22 cellular contexts compared by ENCODE assay signal in genomic region chr12:132517013-132517739, GRCh38. TPM values are rescaled to one million over a fixed set of nuclear protein-coding genes. Genes with fewer than 3 reads are reported as not detected.
A peak's percentile ranks its signal among the peaks of the same experiment; 100 is the strongest.
DNase-seq lines count a peak whose midpoint lies in the region; ATAC-seq and TF ChIP-seq lines count a peak whose summit lies in the region.
"Had no signal": no experiment of that assay in that cellular context is flagged by ENCODE, and none has a peak within 500 bp of the region (broad histone marks: within the 10 kb centered on the region; RNA-seq: fewer than 3 reads in every experiment).

No MANE protein-coding gene starts in this region.

- no peak overlapping the region for H3K4me3 ChIP-seq in hepatocyte
- H3K4me3 ChIP-seq: coronary artery, HAP-1, left ventricle myocardium inferior, neural progenitor cell, psoas muscle had no signal

- H3K27ac ChIP-seq in hepatocyte, result peak overlapping the region; percentile 56
- H3K27ac ChIP-seq: coronary artery, left ventricle myocardium inferior, neural progenitor cell, psoas muscle had no signal

- ATAC-seq in stimulated activated naive CD8-positive, alpha-beta T cell treated with anti-CD3 and anti-CD28 coated beads, Interleukin-15, amount 100 ng/mL, for 72 hours, result no peak
- ATAC-seq in stimulated activated naive CD8-positive, alpha-beta T cell treated with anti-CD3 and anti-CD28 coated beads, Interleukin-15, Interleukin-2, amounts not matched to agents 100 U/mL and 50 U/mL, for 24 hours, result no peak
- ATAC-seq in GM18907 (IDR thresholded peaks at IDR 0.05; ENCODE audit: unreplicated experiment), result no peak
- ATAC-seq in HG03159 (IDR thresholded peaks at IDR 0.05; ENCODE audit: unreplicated experiment), result no peak
- ATAC-seq: psoas muscle had no signal

- H3K9me3 ChIP-seq in hepatocyte (ENCODE audit: low read depth), result no peaks in the 10 kb centered on the region
- H3K9me3 ChIP-seq: BE2C, psoas muscle had no signal

- peaks cover 15% of the 10 kb centered on the region for H3K79me2 ChIP-seq in hepatocyte

- peak overlapping the region; percentile 59 for H3K4me2 ChIP-seq in hepatocyte
- H3K4me2 ChIP-seq: neural progenitor cell had no signal

- H3K27me3 ChIP-seq in hepatocyte, result no peaks in the 10 kb centered on the region
- H3K27me3 ChIP-seq: BE2C, neural progenitor cell had no signal

- H3K4me3 Mint-ChIP-seq in stimulated activated naive CD8-positive, alpha-beta T cell treated with anti-CD3 and anti-CD28 coated beads, Interleukin-15, amount 100 ng/mL, for 72 hours, result no peak overlapping the region
- no peak overlapping the region for H3K4me3 Mint-ChIP-seq in nephron progenitor cell
- no peak overlapping the region for H3K4me3 Mint-ChIP-seq in activated T-cell treated with anti-CD3 and anti-CD28 coated beads, Interleukin-2, amount 50 U/mL, for 24 hours
- H3K4me3 Mint-ChIP-seq: neural progenitor cell had no signal

- no peak for TF ChIP-seq CTCF in hepatocyte (IDR thresholded peaks at IDR 0.05; ENCODE audit: poor library complexity)
- no peak for TF ChIP-seq CTCF in nephron progenitor cell (IDR thresholded peaks at IDR 0.05)

- no peaks in the 10 kb centered on the region for H3K27me3 Mint-ChIP-seq in stimulated activated naive CD8-positive, alpha-beta T cell treated with anti-CD3 and anti-CD28 coated beads, Interleukin-15, amount 100 ng/mL, for 72 hours
- H3K27me3 Mint-ChIP-seq in nephron progenitor cell (ENCODE audit: low read depth, poor library complexity), result peaks cover 2% of the 10 kb centered on the region
- no peaks in the 10 kb centered on the region for H3K27me3 Mint-ChIP-seq in activated T-cell treated with anti-CD3 and anti-CD28 coated beads, Interleukin-2, amount 50 U/mL, for 24 hours

- no peaks in the 10 kb centered on the region for H3K9me2 ChIP-seq in hepatocyte (replicated peaks; ENCODE audit: insufficient read depth)

- WGBS in hepatocyte (ENCODE audit: low lambda C conversion rate, missing lambda C conversion rate), result 64% methylated on average over 19 of the region's 19 CpGs

- peak overlapping the region; percentile 23 to 55 for H3K27ac Mint-ChIP-seq in stimulated activated naive CD8-positive, alpha-beta T cell treated with anti-CD3 and anti-CD28 coated beads, Interleukin-15, amount 100 ng/mL, for 72 hours
- H3K27ac Mint-ChIP-seq in nephron progenitor cell, result peak overlapping the region; percentile 87
- no peak overlapping the region for H3K27ac Mint-ChIP-seq in activated T-cell treated with anti-CD3 and anti-CD28 coated beads, Interleukin-2, amount 50 U/mL, for 24 hours
- H3K27ac Mint-ChIP-seq: neural progenitor cell had no signal

- H2AFZ ChIP-seq in hepatocyte, result no peak overlapping the region
- H2AFZ ChIP-seq: neural progenitor cell had no signal

- H3K4me1 Mint-ChIP-seq in stimulated activated naive CD8-positive, alpha-beta T cell treated with anti-CD3 and anti-CD28 coated beads, Interleukin-15, amount 100 ng/mL, for 72 hours, result peaks cover 38% of the 10 kb centered on the region
- peaks cover 30% of the 10 kb centered on the region for H3K4me1 Mint-ChIP-seq in nephron progenitor cell
- peaks cover 12% of the 10 kb centered on the region for H3K4me1 Mint-ChIP-seq in activated T-cell treated with anti-CD3 and anti-CD28 coated beads, Interleukin-2, amount 50 U/mL, for 24 hours (ENCODE audit: low read depth)

- H3K9me3 Mint-ChIP-seq in stimulated activated naive CD8-positive, alpha-beta T cell treated with anti-CD3 and anti-CD28 coated beads, Interleukin-15, amount 100 ng/mL, for 72 hours, result peaks cover 14 to 17% of the 10 kb centered on the region in 2 donors
- peaks cover 16% of the 10 kb centered on the region for H3K9me3 Mint-ChIP-seq in nephron progenitor cell
- H3K9me3 Mint-ChIP-seq in activated T-cell treated with anti-CD3 and anti-CD28 coated beads, Interleukin-2, amount 50 U/mL, for 24 hours, result peaks cover 14% of the 10 kb centered on the region

- no peak for DNase-seq in stimulated activated naive CD8-positive, alpha-beta T cell treated with anti-CD3 and anti-CD28 coated beads, Interleukin-15, amount 100 ng/mL, for 72 hours
- DNase-seq in stimulated activated naive CD8-positive, alpha-beta T cell treated with anti-CD3 and anti-CD28 coated beads, Interleukin-15, Interleukin-2, amounts not matched to agents 100 U/mL and 50 U/mL, for 24 hours, result no peak
- DNase-seq in hepatocyte (ENCODE audit: low spot score), result peak; percentile 51
- no peak for DNase-seq in nephron progenitor cell
- no peak for DNase-seq in NCI-H2171 (lab: John Stamatoyannopoulos, UW)
- DNase-seq in activated T-cell treated with anti-CD3 and anti-CD28 coated beads, Interleukin-2, amount 50 U/mL, for 24 hours, result no peak
- DNase-seq: activated effector memory CD4-positive, alpha-beta T cell treated with Interleukin-2 at 50 U/mL for 16 hours; BE2C; DMS 273 treated with DMSO at 0.1 percent for 48 hours; KG1; left ventricle myocardium inferior; NCI-H1694; NCI-H774; psoas muscle; stimulated activated CD4-positive, alpha-beta T cell treated with anti-CD3 and anti-CD28 coated beads, Interleukin-4, amount 100 ng/mL, for 1 hour; stimulated activated naive CD4-positive, alpha-beta T cell treated with Interleukin-2 at 50 U/mL for 16 hours; trophoblast cell had no signal

- H3K36me3 ChIP-seq in hepatocyte (replicated peaks; ENCODE audit: insufficient read depth, low read depth), result no peaks in the 10 kb centered on the region
- H3K36me3 ChIP-seq: BE2C, HAP-1, neural progenitor cell had no signal

- peaks cover 8% of the 10 kb centered on the region for H4K20me1 ChIP-seq in hepatocyte (ENCODE audit: insufficient read depth, poor library complexity, severe bottlenecking)

- H3K4me1 ChIP-seq in hepatocyte (ENCODE audit: insufficient read depth), result peaks cover 8% of the 10 kb centered on the region
- H3K4me1 ChIP-seq: BE2C, HAP-1, neural progenitor cell, psoas muscle had no signal

- H3K36me3 Mint-ChIP-seq in nephron progenitor cell (ENCODE audit: low read depth), result peaks cover 37% of the 10 kb centered on the region
- peaks cover 50% of the 10 kb centered on the region for H3K36me3 Mint-ChIP-seq in activated T-cell treated with anti-CD3 and anti-CD28 coated beads, Interleukin-2, amount 50 U/mL, for 24 hours (ENCODE audit: low read depth)

RNA-seq across cellular contexts. Expression of gene FBRSL1, which starts 27.2 kb away (rescaled TPM):
- 5.8 and 18.5 TPM in 2 replicates for total RNA-seq in hepatocyte
- 61.1 and 69.1 TPM in 2 replicates for polyA plus RNA-seq in hepatocyte
